In genomic region chr2:191215205-191215604, GRCh38 we compare ENCODE assay signal across 22 cellular contexts. TPM values are rescaled to one million over a fixed set of nuclear protein-coding genes. Genes with fewer than 3 reads are reported as not detected.
"Had no signal": no experiment of that assay in that cellular context is flagged by ENCODE, and none has a peak within 500 bp of the region (broad histone marks: within the 10 kb centered on the region; RNA-seq: fewer than 3 reads in every experiment).

No MANE protein-coding gene starts in this region.

- H3K36me3 ChIP-seq: colonic mucosa, esophagus muscularis mucosa, gastroesophageal sphincter, heart left ventricle, left lung, lower lobe of right lung had no signal

- H3K4me1 ChIP-seq: gastroesophageal sphincter had no signal

- H3K27me3 ChIP-seq: colonic mucosa, esophagus muscularis mucosa, foreskin keratinocyte, gastroesophageal sphincter, heart left ventricle, hepatocyte, left lung had no signal

- ATAC-seq: effector memory CD8-positive, alpha-beta T cell; foreskin keratinocyte; gastroesophageal sphincter; heart left ventricle had no signal

- H3K9me3 ChIP-seq: colonic mucosa had no signal

- H3K27ac ChIP-seq: colonic mucosa, epithelial cell of prostate, esophagus muscularis mucosa, foreskin keratinocyte, gastroesophageal sphincter, heart left ventricle, hepatocyte, left lung, lower lobe of right lung had no signal

- DNase-seq: colonic mucosa; cortex of kidney; effector CD8-positive, alpha-beta T cell; effector memory CD8-positive, alpha-beta T cell; endodermal cell; foreskin keratinocyte; heart left ventricle; hypothalamus; immature natural killer cell; islet precursor cell; kidney; kidney glomerular epithelial cell; left lung; left ventricle myocardium superior; lower lobe of right lung; mesenchymal stem cell; midbrain; naive B cell had no signal

- H3K4me3 ChIP-seq: colonic mucosa, esophagus muscularis mucosa, gastroesophageal sphincter, heart left ventricle, hepatocyte, left lung, lower lobe of right lung had no signal

RNA-seq across cellular contexts. Expression of gene MYO1B, which starts 30.0 kb away (rescaled TPM):
- polyA plus RNA-seq: immature natural killer cell had no signal
